16 cellular contexts compared by ENCODE assay signal in genomic region chr14:52780893-52781292, GRCh38.
"Had no signal": no experiment of that assay in that cellular context is flagged by ENCODE, and none has a peak within 500 bp of the region (broad histone marks: within the 10 kb centered on the region; RNA-seq: fewer than 3 reads in every experiment).

No MANE protein-coding gene starts in this region.

- ATAC-seq: activated CD4-positive, CD25-positive, alpha-beta regulatory T cell treated with anti-CD3 and anti-CD28 coated beads, Interleukin-2, amount 50 U/mL, for 24 hours had no signal

- H3K27me3 ChIP-seq: adrenal gland, dorsolateral prefrontal cortex, esophagus muscularis mucosa, tibial nerve had no signal

- H3K27ac ChIP-seq: adrenal gland, esophagus muscularis mucosa, tibial nerve had no signal

- H3K27ac Mint-ChIP-seq: activated naive CD4-positive, alpha-beta T cell treated with anti-CD3 and anti-CD28 coated beads for 36 hours had no signal

- H3K9me3 ChIP-seq: adrenal gland, esophagus muscularis mucosa, tibial nerve had no signal

- H3K4me1 ChIP-seq: adrenal gland, tibial nerve had no signal

- H3K4me3 ChIP-seq: adrenal gland, dorsolateral prefrontal cortex, esophagus muscularis mucosa, tibial nerve had no signal

- DNase-seq: activated CD4-positive, alpha-beta T cell treated with anti-CD3 and anti-CD28 coated beads, Interleukin-2, amount 50 U/mL, for 1 hour; activated CD8-positive, alpha-beta memory T cell treated with anti-CD3 and anti-CD28 coated beads for 24 hours; activated naive CD4-positive, alpha-beta T cell treated with anti-CD3 and anti-CD28 coated beads for 36 hours; adrenal gland; dorsolateral prefrontal cortex; foreskin melanocyte; head of caudate nucleus; midbrain; retina; stimulated activated CD4-positive, alpha-beta T cell treated with anti-CD3 and anti-CD28 coated beads, Interleukin-4, amount 100 ng/mL, for 1 hour; stimulated activated naive CD4-positive, alpha-beta T cell; substantia nigra; SW 1271 had no signal

- H3K9me3 Mint-ChIP-seq: activated naive CD4-positive, alpha-beta T cell treated with anti-CD3 and anti-CD28 coated beads for 36 hours had no signal

- H3K4me3 Mint-ChIP-seq: activated naive CD4-positive, alpha-beta T cell treated with anti-CD3 and anti-CD28 coated beads for 36 hours had no signal
